Comparison of ENCODE assay signal across 8 cellular contexts in genomic region chr15:100849021-100849831, GRCh38. TPM values are rescaled to one million over a fixed set of nuclear protein-coding genes. Genes with fewer than 3 reads are reported as not detected.
A peak's percentile ranks its signal among the peaks of the same experiment; 100 is the strongest.
DNase-seq lines count a peak whose midpoint lies in the region; ATAC-seq and TF ChIP-seq lines count a peak whose summit lies in the region.

No MANE protein-coding gene starts in this region.

- peak overlapping the region; percentile 38 to 63 for H3K9ac ChIP-seq in duodenal mucosa (ENCODE audit: low read depth in 1 of 2, low read length in 2 of 2)

- peaks cover 0 to 3% of the 10 kb centered on the region in 2 donors for H3K27me3 ChIP-seq in duodenal mucosa (ENCODE audit: control insufficient read depth in 1 of 2, insufficient read depth in 2 of 2, low read length in 2 of 2)

- H3K27ac ChIP-seq in duodenal mucosa (ENCODE audit: low read depth, low read length), result no peak overlapping the region

- peaks cover 24% of the 10 kb centered on the region for H3K27me3 Mint-ChIP-seq in activated CD4-positive, alpha-beta T cell treated with anti-CD3 and anti-CD28 coated beads, Interleukin-2, amount 10 ng/mL, durations not matched to agents 24 days and 14 days

- TF ChIP-seq CTCF in GM10266 (IDR thresholded peaks at IDR 0.05; ENCODE audit: control insufficient read depth, insufficient read depth, low read depth, missing control alignments), result peak; percentile 35

- no peaks in the 10 kb centered on the region for H3K36me3 ChIP-seq in duodenal mucosa (ENCODE audit: control insufficient read depth in 1 of 2, insufficient read depth in 2 of 2, low read length in 2 of 2)

- peak; percentile 78 for ATAC-seq in stimulated activated effector memory CD8-positive, alpha-beta T cell treated with anti-CD3 and anti-CD28 coated beads, Interleukin-12 subunit alpha, Interleukin-12 subunit beta, amount 100 ng/mL, for 72 hours

- no peaks in the 10 kb centered on the region for H3K9me3 Mint-ChIP-seq in activated CD4-positive, alpha-beta T cell treated with anti-CD3 and anti-CD28 coated beads, Interleukin-2, amount 10 ng/mL, durations not matched to agents 24 days and 14 days
- no peaks in the 10 kb centered on the region for H3K9me3 Mint-ChIP-seq in stimulated activated effector memory CD8-positive, alpha-beta T cell treated with anti-CD3 and anti-CD28 coated beads, Interleukin-12 subunit alpha, Interleukin-12 subunit beta, amount 100 ng/mL, for 72 hours

- no peaks in the 10 kb centered on the region for H3K9me3 ChIP-seq in duodenal mucosa (ENCODE audit: control insufficient read depth in 1 of 2, low read length in 2 of 2)

- DNase-seq in GM10266 (ENCODE audit: extremely low spot score) (peak; percentile 72), mucosa of gallbladder (ENCODE audit: low spot score) (peak; percentile 28), GOT3 (lab: John Stamatoyannopoulos, UW) (no peak), NCI-H446 treated with DMSO at 0.1 percent for 48 hours (lab: John Stamatoyannopoulos, UW) (no peak)
- peak; percentile 90 for DNase-seq in activated CD4-positive, alpha-beta T cell treated with anti-CD3 and anti-CD28 coated beads, Interleukin-2, amount 10 ng/mL, durations not matched to agents 24 days and 14 days
- DNase-seq in stimulated activated effector memory CD8-positive, alpha-beta T cell treated with anti-CD3 and anti-CD28 coated beads, Interleukin-12 subunit alpha, Interleukin-12 subunit beta, amount 100 ng/mL, for 72 hours (ENCODE audit: low spot score in 2 of 2), result peak in 1 of 2 donors; percentile 58

- intact Hi-C loops in activated CD4-positive, alpha-beta T cell treated with anti-CD3 and anti-CD28 coated beads, Interleukin-2, amount 10 ng/mL, durations not matched to agents 24 days and 14 days (cut with micrococcal nuclease), result no loop called here

- H3K4me1 Mint-ChIP-seq in activated CD4-positive, alpha-beta T cell treated with anti-CD3 and anti-CD28 coated beads, Interleukin-2, amount 10 ng/mL, durations not matched to agents 24 days and 14 days, result peaks cover 5% of the 10 kb centered on the region
- H3K4me1 Mint-ChIP-seq in stimulated activated effector memory CD8-positive, alpha-beta T cell treated with anti-CD3 and anti-CD28 coated beads, Interleukin-12 subunit alpha, Interleukin-12 subunit beta, amount 100 ng/mL, for 72 hours, result no peaks in the 10 kb centered on the region

- no peak for TF ChIP-seq EP300 in Ishikawa (IDR thresholded peaks at IDR 0.05; ENCODE audit: borderline replicate concordance)

- H3K4me3 ChIP-seq in duodenal mucosa (ENCODE audit: low read depth in 1 of 2, low read length in 2 of 2), result peak overlapping the region; percentile 77 to 78

- H3K27ac Mint-ChIP-seq in activated CD4-positive, alpha-beta T cell treated with anti-CD3 and anti-CD28 coated beads, Interleukin-2, amount 10 ng/mL, durations not matched to agents 24 days and 14 days, result peak overlapping the region; percentile 63
- no peak overlapping the region for H3K27ac Mint-ChIP-seq in stimulated activated effector memory CD8-positive, alpha-beta T cell treated with anti-CD3 and anti-CD28 coated beads, Interleukin-12 subunit alpha, Interleukin-12 subunit beta, amount 100 ng/mL, for 72 hours

- peak overlapping the region; percentile 85 for H3K4me3 Mint-ChIP-seq in activated CD4-positive, alpha-beta T cell treated with anti-CD3 and anti-CD28 coated beads, Interleukin-2, amount 10 ng/mL, durations not matched to agents 24 days and 14 days
- peak overlapping the region; percentile 52 for H3K4me3 Mint-ChIP-seq in stimulated activated effector memory CD8-positive, alpha-beta T cell treated with anti-CD3 and anti-CD28 coated beads, Interleukin-12 subunit alpha, Interleukin-12 subunit beta, amount 100 ng/mL, for 72 hours

- no peak; the same call in 1 of the 2 replicates for TF ChIP-seq RAD21 in Ishikawa (IDR thresholded peaks at IDR 0.05; ENCODE audit: low read depth)

- H3K36me3 Mint-ChIP-seq in activated CD4-positive, alpha-beta T cell treated with anti-CD3 and anti-CD28 coated beads, Interleukin-2, amount 10 ng/mL, durations not matched to agents 24 days and 14 days (ENCODE audit: low read depth), result no peaks in the 10 kb centered on the region
- no peaks in the 10 kb centered on the region for H3K36me3 Mint-ChIP-seq in stimulated activated effector memory CD8-positive, alpha-beta T cell treated with anti-CD3 and anti-CD28 coated beads, Interleukin-12 subunit alpha, Interleukin-12 subunit beta, amount 100 ng/mL, for 72 hours

- H3K4me1 ChIP-seq in duodenal mucosa (ENCODE audit: control insufficient read depth in 1 of 2, insufficient read depth in 2 of 2, low read length in 2 of 2), result peaks cover 0 to 4% of the 10 kb centered on the region in 2 donors

TF ChIP-seq in Ishikawa, 13 proteins besides CTCF, POLR2A, EP300 and RAD21:
- peak; percentile 85; the same call in 1 of the 2 replicates for TF ChIP-seq MAX (IDR thresholded peaks at IDR 0.05)
- TF ChIP-seq CREB1 (IDR thresholded peaks at IDR 0.05; ENCODE audit: low read depth), result no peak
- no peak for TF ChIP-seq TEAD4 (IDR thresholded peaks at IDR 0.05)
- no peak for TF ChIP-seq FOXM1 (IDR thresholded peaks at IDR 0.05; ENCODE audit: borderline replicate concordance, low read depth)
- TF ChIP-seq REST (IDR thresholded peaks at IDR 0.05; ENCODE audit: low read depth), result no peak
- no peak; the same call in 1 of the 2 replicates for TF ChIP-seq ZBTB7A (IDR thresholded peaks at IDR 0.05; ENCODE audit: low read depth)
- TF ChIP-seq, protein P1, sequence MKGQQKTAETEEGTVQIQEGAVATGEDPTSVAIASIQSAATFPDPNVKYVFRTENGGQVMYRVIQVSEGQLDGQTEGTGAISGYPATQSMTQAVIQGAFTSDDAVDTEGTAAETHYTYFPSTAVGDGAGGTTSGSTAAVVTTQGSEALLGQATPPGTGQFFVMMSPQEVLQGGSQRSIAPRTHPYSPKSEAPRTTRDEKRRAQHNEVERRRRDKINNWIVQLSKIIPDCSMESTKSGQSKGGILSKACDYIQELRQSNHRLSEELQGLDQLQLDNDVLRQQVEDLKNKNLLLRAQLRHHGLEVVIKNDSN (IDR thresholded peaks at IDR 0.05), result no peak
- TF ChIP-seq TAF1 (IDR thresholded peaks at IDR 0.05; ENCODE audit: low read depth), result no peak
- TF ChIP-seq EGR1 (IDR thresholded peaks at IDR 0.05), result no peak
- TF ChIP-seq CEBPB (IDR thresholded peaks at IDR 0.05), result no peak
- 0 out of 2 replicates have a peak, but pooled peaks have one; percentile 23 for TF ChIP-seq YY1 (IDR thresholded peaks at IDR 0.05; ENCODE audit: low read depth)
- peak; percentile 22; the same call in 1 of the 2 replicates for TF ChIP-seq TCF12 (IDR thresholded peaks at IDR 0.05; ENCODE audit: low read depth)
- TF ChIP-seq NFIC (IDR thresholded peaks at IDR 0.05), result no peak
TF ChIP-seq in Ishikawa: peak in this region for 3.

RNA-seq across cellular contexts. Expression of gene ALDH1A3, which starts 30.4 kb away (rescaled TPM):
- total RNA-seq in activated CD4-positive, alpha-beta T cell treated with anti-CD3 and anti-CD28 coated beads, Interleukin-2, amount 10 ng/mL, durations not matched to agents 24 days and 14 days, result not detected in 2 replicates
- 2.1 TPM for total RNA-seq in mucosa of gallbladder

Comparison
In these comparisons a context has a peak if more than half of its experiments do, and no peak if none do; other contexts are left out.
1. DNase-seq: peak in GM10266 (single experiment), activated CD4-positive, alpha-beta T cell treated with anti-CD3 and anti-CD28 coated beads, Interleukin-2, amount 10 ng/mL, durations not matched to agents 24 days and 14 days (single experiment) and mucosa of gallbladder (single experiment); none in GOT3 (single experiment) and NCI-H446 treated with DMSO at 0.1 percent for 48 hours (single experiment).